15 cellular contexts compared by ENCODE assay signal in the genomic region with DNA sequence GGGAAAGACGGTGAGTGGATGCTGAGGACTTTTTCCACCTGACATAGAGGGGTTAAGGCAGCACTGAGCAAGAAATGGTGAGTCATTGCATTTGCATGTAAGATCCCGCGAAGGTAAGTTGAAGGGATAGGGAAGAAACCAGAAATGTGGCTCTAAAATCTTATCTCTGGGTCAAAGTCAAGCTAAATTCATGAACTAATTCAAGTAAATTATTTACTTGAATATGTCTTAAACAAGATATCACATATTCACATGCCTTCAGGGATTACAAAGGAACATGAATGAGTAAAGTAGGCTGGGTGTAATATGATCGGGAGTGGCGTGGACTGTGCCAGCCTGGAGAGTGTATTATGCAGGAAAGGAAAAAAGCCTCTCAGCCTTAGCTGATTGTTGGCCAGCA.
DNase-seq lines count a peak whose midpoint lies in the region; ATAC-seq, FAIRE-seq and TF ChIP-seq lines count a peak whose summit lies in the region.
"Had no signal": no experiment of that assay in that cellular context is flagged by ENCODE, and none has a peak within 500 bp of the region (broad histone marks: within the 10 kb centered on the region; RNA-seq: fewer than 3 reads in every experiment).

No MANE protein-coding gene starts in this region.

- peaks cover 18% of the 10 kb centered on the region for H3K27me3 Mint-ChIP-seq in activated T-helper 2 cell treated with anti-CD3 and anti-CD28 coated beads, Interferon-gamma antibody, Interleukin-2, Interleukin-4, amounts not matched to agents 10 μg/mL and 5 μg/mL and 100 μg/mL, durations not matched to agents 14 hours and 24 hours and 36 hours (ENCODE audit: low read depth)

- no peak overlapping the region for H3K4me3 Mint-ChIP-seq in activated T-helper 2 cell treated with anti-CD3 and anti-CD28 coated beads, Interferon-gamma antibody, Interleukin-2, Interleukin-4, amounts not matched to agents 10 μg/mL and 5 μg/mL and 100 μg/mL, durations not matched to agents 14 hours and 24 hours and 36 hours (ENCODE audit: low read depth)
- H3K4me3 Mint-ChIP-seq: activated CD4-positive, alpha-beta memory T cell treated with anti-CD3 and anti-CD28 coated beads, Interleukin-2, amount 10 ng/mL, durations not matched to agents 7 days and 5 days; T-helper 2 cell treated with Interferon-gamma antibody and Interleukin-4, amounts not matched to agents 5 μg/mL and 100 μg/mL, for 36 hours had no signal

- peak; percentile 96 for ATAC-seq in foreskin keratinocyte
- peak; percentile 91 to 96 (median 94) for ATAC-seq in pancreas
- no peak for ATAC-seq in HG03280 (IDR thresholded peaks at IDR 0.05; ENCODE audit: unreplicated experiment)

- H3K36me3 ChIP-seq in PC-9 (ENCODE audit: low read depth), result no peaks in the 10 kb centered on the region
- no peaks in the 10 kb centered on the region for H3K36me3 ChIP-seq in pancreas
- H3K36me3 ChIP-seq: esophagus squamous epithelium, sigmoid colon had no signal

- no peaks in the 10 kb centered on the region for H3K79me2 ChIP-seq in PC-9 (ENCODE audit: low read depth)

- H3K27ac ChIP-seq in PC-9 (0 out of 2 replicates have a peak overlapping the region, but pooled peaks have one; percentile 29), foreskin keratinocyte (peak overlapping the region; percentile 22), pancreas (peak overlapping the region in 3 of 4 donors; percentile 0 to 51 (median 35))
- H3K27ac ChIP-seq: sigmoid colon had no signal

- peak overlapping the region; percentile 71 for H3K4me2 ChIP-seq in PC-9

- FAIRE-seq in H54 (lab: Jason Lieb, UNC) (peak; percentile 90), pancreas (lab: Jason Lieb, UNC) (peak; percentile 95)

- DNase-seq in H54 (ENCODE audit: insufficient read length, low spot score) (no peak), PC-9 (peak in 1 of 2 experiments; percentile 6), foreskin keratinocyte (peak in 1 of 2 donors; percentile 70), pancreas (peak in 4 of 6 donors; percentile 54 to 70 (median 65)), NCI-H1436 (lab: John Stamatoyannopoulos, UW) (no peak)
- DNase-seq in activated CD8-positive, alpha-beta memory T cell treated with anti-CD3 and anti-CD28 coated beads, Interleukin-2, amount 50 U/mL, for 4 hours, result no peak
- no peak for DNase-seq in activated T-helper 2 cell treated with anti-CD3 and anti-CD28 coated beads, Interferon-gamma antibody, Interleukin-2, Interleukin-4, amounts not matched to agents 10 μg/mL and 5 μg/mL and 100 μg/mL, durations not matched to agents 14 hours and 24 hours and 36 hours (ENCODE audit: low spot score)
- DNase-seq: activated CD4-positive, alpha-beta memory T cell treated with anti-CD3 and anti-CD28 coated beads, Interleukin-2, amount 10 ng/mL, durations not matched to agents 7 days and 5 days; central memory CD4-positive, alpha-beta T cell; esophagus squamous epithelium; NCI-H2029 treated with DMSO at 0.1 percent for 48 hours; OCI-M1; sigmoid colon had no signal

- BruUV-seq in PC-9 (replicated peaks; lab: Mats Ljungman, UMichigan), result no TSS peak

- H3K9me3 ChIP-seq in PC-9 (ENCODE audit: insufficient read depth, low read depth), result no peaks in the 10 kb centered on the region
- H3K9me3 ChIP-seq in pancreas, result no peaks in the 10 kb centered on the region
- H3K9me3 ChIP-seq: esophagus squamous epithelium, sigmoid colon had no signal

- TF ChIP-seq CTCF in PC-9 (conservative IDR thresholded peaks at IDR 0.05) (no peak), foreskin keratinocyte (conservative IDR thresholded peaks at IDR 0.05) (no peak), pancreas (IDR thresholded peaks at IDR 0.05) (no peak)

- no peaks in the 10 kb centered on the region for H3K9me3 Mint-ChIP-seq in activated T-helper 2 cell treated with anti-CD3 and anti-CD28 coated beads, Interferon-gamma antibody, Interleukin-2, Interleukin-4, amounts not matched to agents 10 μg/mL and 5 μg/mL and 100 μg/mL, durations not matched to agents 14 hours and 24 hours and 36 hours
- H3K9me3 Mint-ChIP-seq: activated CD4-positive, alpha-beta memory T cell treated with anti-CD3 and anti-CD28 coated beads, Interleukin-2, amount 10 ng/mL, durations not matched to agents 7 days and 5 days; T-helper 2 cell treated with Interferon-gamma antibody and Interleukin-4, amounts not matched to agents 5 μg/mL and 100 μg/mL, for 36 hours had no signal

- H3F3A ChIP-seq in PC-9 (ENCODE audit: insufficient read depth, low read depth), result no peaks in the 10 kb centered on the region

- POLR2A ChIA-PET in PC-9 (lab: Charles Lee; ENCODE audit: unreplicated experiment), result interaction anchor here (0.7 kb wide), 1 partner anchor 104 kb away, joined by 17 read pairs; no protein-coding TSS in a partner anchor

- no peaks in the 10 kb centered on the region for H4K20me1 ChIP-seq in PC-9 (ENCODE audit: insufficient read depth)

- H3K36me3 Mint-ChIP-seq in activated T-helper 2 cell treated with anti-CD3 and anti-CD28 coated beads, Interferon-gamma antibody, Interleukin-2, Interleukin-4, amounts not matched to agents 10 μg/mL and 5 μg/mL and 100 μg/mL, durations not matched to agents 14 hours and 24 hours and 36 hours (ENCODE audit: low read depth), result no peaks in the 10 kb centered on the region

- H3K27me3 ChIP-seq in PC-9 (ENCODE audit: insufficient read depth, low read depth) (no peaks in the 10 kb centered on the region), foreskin keratinocyte (no peaks in the 10 kb centered on the region), pancreas (no peaks in the 10 kb centered on the region)
- H3K27me3 ChIP-seq: esophagus squamous epithelium, sigmoid colon had no signal

- H3K9me2 ChIP-seq in PC-9 (ENCODE audit: insufficient read depth), result no peaks in the 10 kb centered on the region

- H3K4me1 ChIP-seq in PC-9 (replicated peaks; ENCODE audit: insufficient read depth) (0 out of 2 replicates have a peak, but pooled peaks cover 4% of the 10 kb centered on the region), foreskin keratinocyte (peaks cover 24% of the 10 kb centered on the region), pancreas (peaks cover 14 to 35% (median 18%) of the 10 kb centered on the region in 3 donors)

- intact Hi-C loops in PC-9 (cut with micrococcal nuclease; ENCODE audit: unreplicated experiment) (loop anchor here (10.0 kb wide), 1 partner anchor 53 kb away; no protein-coding TSS in a partner anchor), pancreas (cut with DNase I) (loop anchor here in 1 of 3 donors (10.0 kb wide), 1 partner anchor 63 kb away; no protein-coding TSS in a partner anchor)
- intact Hi-C loops in activated T-helper 2 cell treated with anti-CD3 and anti-CD28 coated beads, Interferon-gamma antibody, Interleukin-2, Interleukin-4, amounts not matched to agents 10 μg/mL and 5 μg/mL and 100 μg/mL, durations not matched to agents 14 hours and 24 hours and 36 hours (cut with micrococcal nuclease), result no loop called here

- CTCF ChIA-PET in PC-9 (lab: Charles Lee), result no interaction called here

- no peak for TF ChIP-seq POLR2A in H54 (IDR thresholded peaks at IDR 0.05; ENCODE audit: low read depth, low read length)

- no peak overlapping the region for H3K27ac Mint-ChIP-seq in activated T-helper 2 cell treated with anti-CD3 and anti-CD28 coated beads, Interferon-gamma antibody, Interleukin-2, Interleukin-4, amounts not matched to agents 10 μg/mL and 5 μg/mL and 100 μg/mL, durations not matched to agents 14 hours and 24 hours and 36 hours
- H3K27ac Mint-ChIP-seq: activated CD4-positive, alpha-beta memory T cell treated with anti-CD3 and anti-CD28 coated beads, Interleukin-2, amount 10 ng/mL, durations not matched to agents 7 days and 5 days; T-helper 2 cell treated with Interferon-gamma antibody and Interleukin-4, amounts not matched to agents 5 μg/mL and 100 μg/mL, for 36 hours had no signal

- H2AFZ ChIP-seq in PC-9, result no peak overlapping the region

- H3K4me1 Mint-ChIP-seq in activated T-helper 2 cell treated with anti-CD3 and anti-CD28 coated beads, Interferon-gamma antibody, Interleukin-2, Interleukin-4, amounts not matched to agents 10 μg/mL and 5 μg/mL and 100 μg/mL, durations not matched to agents 14 hours and 24 hours and 36 hours (ENCODE audit: low read depth), result peaks cover 19% of the 10 kb centered on the region

- 12 to 13% methylated on average over 5 of the region's 5 CpGs for WGBS in pancreas, 2 donors

- H3K4me3 ChIP-seq in PC-9 (peak overlapping the region; percentile 29; the same call in 1 of the 2 replicates), pancreas (no peak overlapping the region)
- H3K4me3 ChIP-seq: esophagus squamous epithelium, sigmoid colon had no signal

Comparison
In these comparisons a context has a peak if more than half of its experiments do, and no peak if none do; other contexts are left out.
1. DNase-seq: peak in pancreas (4 of 6); none in H54 (single experiment), activated CD8-positive, alpha-beta memory T cell treated with anti-CD3 and anti-CD28 coated beads, Interleukin-2, amount 50 U/mL, for 4 hours (single experiment), activated T-helper 2 cell treated with anti-CD3 and anti-CD28 coated beads, Interferon-gamma antibody, Interleukin-2, Interleukin-4, amounts not matched to agents 10 μg/mL and 5 μg/mL and 100 μg/mL, durations not matched to agents 14 hours and 24 hours and 36 hours (single experiment) and NCI-H1436 (single experiment).
2. Peak in every context shown above with its lines, with median percentiles within 50 percentile points of each other: H3K27ac ChIP-seq.